ENCODE assay signal across 9 cellular contexts in the genomic region with DNA sequence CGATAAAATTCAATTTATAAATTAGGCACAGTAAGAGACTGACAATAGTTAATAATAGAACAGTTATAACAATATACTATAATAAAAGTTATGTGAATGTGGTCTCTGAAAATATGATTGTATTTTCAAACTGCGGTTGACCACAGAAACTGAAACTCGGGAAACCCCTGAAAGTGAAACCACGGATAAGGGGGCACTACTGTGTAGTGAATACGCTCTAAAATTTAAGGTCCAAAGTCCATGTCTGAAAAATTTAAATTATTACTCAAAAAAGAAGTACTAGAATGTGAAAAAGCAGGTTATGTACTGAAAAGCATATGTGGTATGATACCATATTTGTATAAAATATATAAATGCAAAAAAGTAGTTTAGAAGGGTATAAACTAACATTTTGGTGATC. TPM values are rescaled to one million over a fixed set of nuclear protein-coding genes. Genes with fewer than 3 reads are reported as not detected.
A peak's percentile ranks its signal among the peaks of the same experiment; 100 is the strongest.
DNase-seq lines count a peak whose midpoint lies in the region; ATAC-seq and TF ChIP-seq lines count a peak whose summit lies in the region.
"Had no signal": no experiment of that assay in that cellular context is flagged by ENCODE, and none has a peak within 500 bp of the region (broad histone marks: within the 10 kb centered on the region; RNA-seq: fewer than 3 reads in every experiment).

No MANE protein-coding gene starts in this region.

- no peak for ATAC-seq in activated CD8-positive, alpha-beta T cell treated with anti-CD3 and anti-CD28 coated beads, Interleukin-2, amount 10 ng/mL, durations not matched to agents 7 days and 5 days
- no peak for ATAC-seq in activated CD8-positive, alpha-beta T cell treated with anti-CD3 and anti-CD28 coated beads for 36 hours
- ATAC-seq in activated naive CD8-positive, alpha-beta T cell treated with anti-CD3 and anti-CD28 coated beads, Interleukin-2, amount 10 ng/mL, durations not matched to agents 7 days and 5 days (ENCODE audit: low read depth), result no peak
- ATAC-seq in HG03280 (IDR thresholded peaks at IDR 0.05; ENCODE audit: unreplicated experiment), result no peak

- POLR2A ChIA-PET in activated CD8-positive, alpha-beta T cell treated with anti-CD3 and anti-CD28 coated beads, Interleukin-2, amount 10 ng/mL, durations not matched to agents 7 days and 5 days (lab: Charles Lee), result no interaction called here
- POLR2A ChIA-PET in activated CD8-positive, alpha-beta T cell treated with anti-CD3 and anti-CD28 coated beads for 36 hours (lab: Charles Lee), result no interaction called here
- POLR2A ChIA-PET in activated naive CD8-positive, alpha-beta T cell treated with anti-CD3 and anti-CD28 coated beads, Interleukin-2, amount 10 ng/mL, durations not matched to agents 7 days and 5 days (lab: Charles Lee), result no interaction called here

- no peak for TF ChIP-seq CTCF in activated CD8-positive, alpha-beta T cell treated with anti-CD3 and anti-CD28 coated beads for 36 hours (IDR thresholded peaks at IDR 0.05)
- TF ChIP-seq CTCF in testis (IDR thresholded peaks at IDR 0.05), result no peak

- TF ChIP-seq POLR2A in testis (IDR thresholded peaks at IDR 0.05), result no peak

- H3K4me3 Mint-ChIP-seq in activated CD8-positive, alpha-beta T cell treated with anti-CD3 and anti-CD28 coated beads, Interleukin-2, amount 10 ng/mL, durations not matched to agents 7 days and 5 days, result no peak overlapping the region
- H3K4me3 Mint-ChIP-seq in activated CD8-positive, alpha-beta T cell treated with anti-CD3 and anti-CD28 coated beads for 36 hours, result no peak overlapping the region
- peak overlapping the region; percentile 93 for H3K4me3 Mint-ChIP-seq in activated naive CD8-positive, alpha-beta T cell treated with anti-CD3 and anti-CD28 coated beads, Interleukin-2, amount 10 ng/mL, durations not matched to agents 7 days and 5 days

- H3K9me3 Mint-ChIP-seq in activated CD8-positive, alpha-beta T cell treated with anti-CD3 and anti-CD28 coated beads, Interleukin-2, amount 10 ng/mL, durations not matched to agents 7 days and 5 days (ENCODE audit: insufficient read depth), result no peaks in the 10 kb centered on the region
- H3K9me3 Mint-ChIP-seq in activated CD8-positive, alpha-beta T cell treated with anti-CD3 and anti-CD28 coated beads for 36 hours, result no peaks in the 10 kb centered on the region
- no peaks in the 10 kb centered on the region for H3K9me3 Mint-ChIP-seq in activated naive CD8-positive, alpha-beta T cell treated with anti-CD3 and anti-CD28 coated beads, Interleukin-2, amount 10 ng/mL, durations not matched to agents 7 days and 5 days

- peaks cover 33% of the 10 kb centered on the region for H3K4me1 Mint-ChIP-seq in activated CD8-positive, alpha-beta T cell treated with anti-CD3 and anti-CD28 coated beads, Interleukin-2, amount 10 ng/mL, durations not matched to agents 7 days and 5 days (ENCODE audit: low read depth)
- peaks cover 32% of the 10 kb centered on the region for H3K4me1 Mint-ChIP-seq in activated CD8-positive, alpha-beta T cell treated with anti-CD3 and anti-CD28 coated beads for 36 hours (ENCODE audit: low read depth)
- H3K4me1 Mint-ChIP-seq in activated naive CD8-positive, alpha-beta T cell treated with anti-CD3 and anti-CD28 coated beads, Interleukin-2, amount 10 ng/mL, durations not matched to agents 7 days and 5 days, result peaks cover 15% of the 10 kb centered on the region

- H3K4me3 ChIP-seq in testis, result peak overlapping the region; percentile 93 to 95

- H3K27me3 ChIP-seq in testis, result no peaks in the 10 kb centered on the region

- H3K36me3 Mint-ChIP-seq in activated CD8-positive, alpha-beta T cell treated with anti-CD3 and anti-CD28 coated beads, Interleukin-2, amount 10 ng/mL, durations not matched to agents 7 days and 5 days (ENCODE audit: low read depth), result no peaks in the 10 kb centered on the region
- no peaks in the 10 kb centered on the region for H3K36me3 Mint-ChIP-seq in activated CD8-positive, alpha-beta T cell treated with anti-CD3 and anti-CD28 coated beads for 36 hours (ENCODE audit: low read depth)
- H3K36me3 Mint-ChIP-seq in activated naive CD8-positive, alpha-beta T cell treated with anti-CD3 and anti-CD28 coated beads, Interleukin-2, amount 10 ng/mL, durations not matched to agents 7 days and 5 days, result no peaks in the 10 kb centered on the region

- H3K36me3 ChIP-seq in testis (ENCODE audit: low read depth, missing control alignments), result no peaks in the 10 kb centered on the region

- CTCF ChIA-PET in activated CD8-positive, alpha-beta T cell treated with anti-CD3 and anti-CD28 coated beads, Interleukin-2, amount 10 ng/mL, durations not matched to agents 7 days and 5 days (lab: Charles Lee), result interaction anchor here (2.7 kb wide), 1 partner anchor 167 kb away, joined by 19 read pairs; no protein-coding TSS in a partner anchor
- CTCF ChIA-PET in activated CD8-positive, alpha-beta T cell treated with anti-CD3 and anti-CD28 coated beads for 36 hours (lab: Charles Lee), result no interaction called here

- no peaks in the 10 kb centered on the region for H3K9me3 ChIP-seq in testis

- intact Hi-C loops in activated CD8-positive, alpha-beta T cell treated with anti-CD3 and anti-CD28 coated beads for 36 hours (cut with micrococcal nuclease), result loop anchor here (5.0 kb wide), 1 partner anchor 109 kb away; a partner anchor contains a TSS
- intact Hi-C loops in testis (cut with DNase I; ENCODE audit: low total_unique reads), result loop anchor here (10.0 kb wide), 1 partner anchor 112 kb away; a partner anchor contains a TSS

- H3K27me3 Mint-ChIP-seq in activated CD8-positive, alpha-beta T cell treated with anti-CD3 and anti-CD28 coated beads, Interleukin-2, amount 10 ng/mL, durations not matched to agents 7 days and 5 days (ENCODE audit: low read depth), result peaks cover 12% of the 10 kb centered on the region
- no peaks in the 10 kb centered on the region for H3K27me3 Mint-ChIP-seq in activated CD8-positive, alpha-beta T cell treated with anti-CD3 and anti-CD28 coated beads for 36 hours
- no peaks in the 10 kb centered on the region for H3K27me3 Mint-ChIP-seq in activated naive CD8-positive, alpha-beta T cell treated with anti-CD3 and anti-CD28 coated beads, Interleukin-2, amount 10 ng/mL, durations not matched to agents 7 days and 5 days

- H3K4me1 ChIP-seq in testis, result peaks cover 12% of the 10 kb centered on the region

- DNase-seq in activated CD8-positive, alpha-beta T cell treated with anti-CD3 and anti-CD28 coated beads, Interleukin-2, amount 10 ng/mL, durations not matched to agents 7 days and 5 days, result peak; percentile 34
- DNase-seq in activated CD8-positive, alpha-beta T cell treated with anti-CD3 and anti-CD28 coated beads for 36 hours, result no peak
- DNase-seq in activated naive CD8-positive, alpha-beta T cell treated with anti-CD3 and anti-CD28 coated beads, Interleukin-2, amount 10 ng/mL, durations not matched to agents 7 days and 5 days, result no peak
- DNase-seq in iris pigment epithelial cell (ENCODE audit: low read depth) (peak; percentile 47), testis (no peak), mucosa of gallbladder (ENCODE audit: low spot score) (no peak), SHP77 (lab: John Stamatoyannopoulos, UW) (no peak)
- DNase-seq: NCI-H2029 had no signal

- 4% methylated on average over 5 of the region's 5 CpGs for WGBS in testis, 2 donors

- H3K27ac ChIP-seq in testis, result peak overlapping the region; percentile 97 to 99

- no peak overlapping the region for H3K27ac Mint-ChIP-seq in activated CD8-positive, alpha-beta T cell treated with anti-CD3 and anti-CD28 coated beads, Interleukin-2, amount 10 ng/mL, durations not matched to agents 7 days and 5 days
- H3K27ac Mint-ChIP-seq in activated CD8-positive, alpha-beta T cell treated with anti-CD3 and anti-CD28 coated beads for 36 hours, result no peak overlapping the region
- H3K27ac Mint-ChIP-seq in activated naive CD8-positive, alpha-beta T cell treated with anti-CD3 and anti-CD28 coated beads, Interleukin-2, amount 10 ng/mL, durations not matched to agents 7 days and 5 days, result no peak overlapping the region

RNA-seq across cellular contexts. Expression of a gene that starts 1.9 kb away (rescaled TPM):
- total RNA-seq in activated CD8-positive, alpha-beta T cell treated with anti-CD3 and anti-CD28 coated beads, Interleukin-2, amount 10 ng/mL, durations not matched to agents 7 days and 5 days, result 1 to 10 TPM; 2.0 to 2.5 TPM
- 1 to 10 TPM in 1 of 2 experiments, under 1 TPM in 1; 0.87 to 2.0 TPM for total RNA-seq in activated CD8-positive, alpha-beta T cell treated with anti-CD3 and anti-CD28 coated beads for 36 hours
- total RNA-seq in activated naive CD8-positive, alpha-beta T cell treated with anti-CD3 and anti-CD28 coated beads, Interleukin-2, amount 10 ng/mL, durations not matched to agents 7 days and 5 days, result 1 to 10 TPM; 7.0 to 7.2 TPM
- total RNA-seq in testis (10 to 100 TPM; 20.4 to 32.0 TPM), mucosa of gallbladder (62.3 TPM)
- 73.8 TPM for polyA plus RNA-seq in testis (ENCODE audit: insufficient read depth, low read depth, low replicate concordance)

Comparison
In these comparisons a context has a peak if more than half of its experiments do, and no peak if none do; other contexts are left out.
1. DNase-seq: peak in activated CD8-positive, alpha-beta T cell treated with anti-CD3 and anti-CD28 coated beads, Interleukin-2, amount 10 ng/mL, durations not matched to agents 7 days and 5 days (single experiment) and iris pigment epithelial cell (single experiment); none in activated CD8-positive, alpha-beta T cell treated with anti-CD3 and anti-CD28 coated beads for 36 hours (single experiment), activated naive CD8-positive, alpha-beta T cell treated with anti-CD3 and anti-CD28 coated beads, Interleukin-2, amount 10 ng/mL, durations not matched to agents 7 days and 5 days (single experiment), testis (single experiment), mucosa of gallbladder (single experiment) and SHP77 (0 of 2).